ENCODE assay signal across 17 cellular contexts in genomic region chr16:89577055-89577759, GRCh38. TPM values are rescaled to one million over a fixed set of nuclear protein-coding genes. Genes with fewer than 3 reads are reported as not detected.
A peak's percentile ranks its signal among the peaks of the same experiment; 100 is the strongest.
DNase-seq lines count a peak whose midpoint lies in the region; ATAC-seq and TF ChIP-seq lines count a peak whose summit lies in the region.
"Had no signal": no experiment of that assay in that cellular context is flagged by ENCODE, and none has a peak within 500 bp of the region (broad histone marks: within the 10 kb centered on the region; RNA-seq: fewer than 3 reads in every experiment).

No MANE protein-coding gene starts in this region.

- no peak overlapping the region for H3K9ac ChIP-seq in PC-3 (ENCODE audit: low read length)

- ATAC-seq in natural killer cell treated with Interleukin-12 subunit alpha and Interleukin-12 subunit beta and Interleukin-15 and Interleukin-18, amount 100 ng/mL, for 72 hours: peak in 1 of 2 donors; percentile 4
- no peak for ATAC-seq in natural killer cell
- ATAC-seq in PC-3: no peak
- no peak for ATAC-seq in stimulated activated effector memory CD8-positive, alpha-beta T cell treated with anti-CD3 and anti-CD28 coated beads, Interleukin-12 subunit alpha, Interleukin-12 subunit beta, amount 100 ng/mL, for 72 hours
- ATAC-seq: body of pancreas, right cardiac atrium had no signal

- H3F3A ChIP-seq in PC-3 (ENCODE audit: low read length, unreplicated experiment): peaks cover 6% of the 10 kb centered on the region

- peaks cover 1 to 13% of the 10 kb centered on the region in 2 donors for H3K27me3 Mint-ChIP-seq in natural killer cell treated with Interleukin-12 subunit alpha and Interleukin-12 subunit beta and Interleukin-15 and Interleukin-18, amount 100 ng/mL, for 72 hours
- H3K27me3 Mint-ChIP-seq in natural killer cell (ENCODE audit: low read depth in 2 of 2): peaks cover 17 to 19% of the 10 kb centered on the region in 2 donors

- no peak overlapping the region for H3K27ac Mint-ChIP-seq in natural killer cell treated with Interleukin-12 subunit alpha and Interleukin-12 subunit beta and Interleukin-15 and Interleukin-18, amount 100 ng/mL, for 72 hours
- H3K27ac Mint-ChIP-seq in natural killer cell: no peak overlapping the region
- no peak overlapping the region for H3K27ac Mint-ChIP-seq in stimulated activated effector memory CD8-positive, alpha-beta T cell treated with anti-CD3 and anti-CD28 coated beads, Interleukin-12 subunit alpha, Interleukin-12 subunit beta, amount 100 ng/mL, for 72 hours
- H3K27ac Mint-ChIP-seq: IgD-negative memory B cell had no signal

- peak overlapping the region; percentile 82 for H3K4me2 ChIP-seq in PC-3 (ENCODE audit: low read length)

- H3K36me3 ChIP-seq in PC-3 (ENCODE audit: low read depth, low read length) (peaks cover 6% of the 10 kb centered on the region), SJCRH30 (no peaks in the 10 kb centered on the region)
- H3K36me3 ChIP-seq: esophagus squamous epithelium, WERI-Rb-1 had no signal

- no peak overlapping the region for H2AFZ ChIP-seq in PC-3 (ENCODE audit: low read length)

- no peaks in the 10 kb centered on the region for H3K27me3 ChIP-seq in PC-3 (ENCODE audit: low read length)
- H3K27me3 ChIP-seq in SJCRH30: no peaks in the 10 kb centered on the region
- H3K27me3 ChIP-seq: testis had no signal

- no peaks in the 10 kb centered on the region for H3K4me1 Mint-ChIP-seq in natural killer cell treated with Interleukin-12 subunit alpha and Interleukin-12 subunit beta and Interleukin-15 and Interleukin-18, amount 100 ng/mL, for 72 hours (ENCODE audit: low read depth in 2 of 2)
- H3K4me1 Mint-ChIP-seq in natural killer cell: peaks cover 0 to under 1% of the 10 kb centered on the region in 2 donors
- H3K4me1 Mint-ChIP-seq in stimulated activated effector memory CD8-positive, alpha-beta T cell treated with anti-CD3 and anti-CD28 coated beads, Interleukin-12 subunit alpha, Interleukin-12 subunit beta, amount 100 ng/mL, for 72 hours: peaks cover under 1% of the 10 kb centered on the region

- H3K4me1 ChIP-seq in PC-3 (ENCODE audit: insufficient read depth, low read length): peaks cover 19% of the 10 kb centered on the region
- peaks cover 21% of the 10 kb centered on the region for H3K4me1 ChIP-seq in SJCRH30

- CTCF ChIA-PET in PC-3 (lab: Charles Lee): no interaction called here

- peaks cover 17% of the 10 kb centered on the region for H3K79me2 ChIP-seq in PC-3 (ENCODE audit: low read length)

- H3K4me3 Mint-ChIP-seq in natural killer cell treated with Interleukin-12 subunit alpha and Interleukin-12 subunit beta and Interleukin-15 and Interleukin-18, amount 100 ng/mL, for 72 hours: peak overlapping the region; percentile 25
- H3K4me3 Mint-ChIP-seq in natural killer cell: no peak overlapping the region
- peak overlapping the region; percentile 16 for H3K4me3 Mint-ChIP-seq in stimulated activated effector memory CD8-positive, alpha-beta T cell treated with anti-CD3 and anti-CD28 coated beads, Interleukin-12 subunit alpha, Interleukin-12 subunit beta, amount 100 ng/mL, for 72 hours

- TF ChIP-seq CTCF in natural killer cell (IDR thresholded peaks at IDR 0.05): no peak
- TF ChIP-seq CTCF in PC-3 (conservative IDR thresholded peaks at IDR 0.05; ENCODE audit: low read depth, low read length): no peak
- TF ChIP-seq CTCF in choroid plexus epithelial cell (conservative IDR thresholded peaks at IDR 0.05; ENCODE audit: low read depth, low read length): no peak

- intact Hi-C loops in natural killer cell (cut with micrococcal nuclease) (no loop called here), PC-3 (cut with micrococcal nuclease) (no loop called here)

- H3K9me3 Mint-ChIP-seq in natural killer cell treated with Interleukin-12 subunit alpha and Interleukin-12 subunit beta and Interleukin-15 and Interleukin-18, amount 100 ng/mL, for 72 hours: no peaks in the 10 kb centered on the region
- no peaks in the 10 kb centered on the region for H3K9me3 Mint-ChIP-seq in natural killer cell
- no peaks in the 10 kb centered on the region for H3K9me3 Mint-ChIP-seq in stimulated activated effector memory CD8-positive, alpha-beta T cell treated with anti-CD3 and anti-CD28 coated beads, Interleukin-12 subunit alpha, Interleukin-12 subunit beta, amount 100 ng/mL, for 72 hours
- H3K9me3 Mint-ChIP-seq: IgD-negative memory B cell had no signal

- no TSS peak for BruUV-seq in PC-3 (replicated peaks; lab: Mats Ljungman, UMichigan)

- H3K36me3 Mint-ChIP-seq in natural killer cell treated with Interleukin-12 subunit alpha and Interleukin-12 subunit beta and Interleukin-15 and Interleukin-18, amount 100 ng/mL, for 72 hours: no peaks in the 10 kb centered on the region
- H3K36me3 Mint-ChIP-seq in natural killer cell: no peaks in the 10 kb centered on the region
- H3K36me3 Mint-ChIP-seq in stimulated activated effector memory CD8-positive, alpha-beta T cell treated with anti-CD3 and anti-CD28 coated beads, Interleukin-12 subunit alpha, Interleukin-12 subunit beta, amount 100 ng/mL, for 72 hours: no peaks in the 10 kb centered on the region
- H3K36me3 Mint-ChIP-seq: IgD-negative memory B cell had no signal

- POLR2A ChIA-PET in PC-3 (lab: Charles Lee; ENCODE audit: unreplicated experiment): no interaction called here

- no peaks in the 10 kb centered on the region for H4K20me1 ChIP-seq in PC-3 (ENCODE audit: low read length)

- H3K27ac ChIP-seq in PC-3 (ENCODE audit: low read length): no peak overlapping the region
- no peak overlapping the region for H3K27ac ChIP-seq in SJCRH30
- H3K27ac ChIP-seq: body of pancreas, esophagus squamous epithelium, testis, WERI-Rb-1 had no signal

- DNase-seq in natural killer cell treated with Interleukin-12 subunit alpha and Interleukin-12 subunit beta and Interleukin-15 and Interleukin-18, amount 100 ng/mL, for 72 hours (ENCODE audit: low spot score): no peak
- DNase-seq in natural killer cell: no peak
- no peak for DNase-seq in PC-3
- DNase-seq in choroid plexus epithelial cell (ENCODE audit: low read depth): peak; percentile 36
- DNase-seq in stimulated activated effector memory CD8-positive, alpha-beta T cell treated with anti-CD3 and anti-CD28 coated beads, Interleukin-12 subunit alpha, Interleukin-12 subunit beta, amount 100 ng/mL, for 72 hours (ENCODE audit: low spot score in 2 of 2): no peak
- DNase-seq in SJCRH30: no peak
- DNase-seq in NCI-H2029 treated with DMSO at 0.1 percent for 48 hours (lab: John Stamatoyannopoulos, UW): no peak
- no peak for DNase-seq in HuH-7 (ENCODE audit: low spot score)
- DNase-seq: activated naive CD4-positive, alpha-beta T cell; body of pancreas; DMS153; esophagus squamous epithelium; NCI-H82; right cardiac atrium; testis; WERI-Rb-1 had no signal

- peak overlapping the region; percentile 72; the same call in 1 of the 2 replicates for H3K4me3 ChIP-seq in PC-3 (ENCODE audit: low read length)
- H3K4me3 ChIP-seq in choroid plexus epithelial cell (ENCODE audit: low read depth, low read length): peak overlapping the region; percentile 71
- no peak overlapping the region for H3K4me3 ChIP-seq in SJCRH30
- H3K4me3 ChIP-seq: body of pancreas had no signal

- H3K9me3 ChIP-seq in PC-3 (ENCODE audit: low read length) (no peaks in the 10 kb centered on the region), SJCRH30 (replicated peaks) (no peaks in the 10 kb centered on the region; the same call in 1 of the 2 replicates)
- H3K9me3 ChIP-seq: body of pancreas, esophagus squamous epithelium, testis had no signal

- H3K9me2 ChIP-seq in PC-3 (replicated peaks; ENCODE audit: low read length): no peaks in the 10 kb centered on the region

RNA-seq across cellular contexts. Expression of gene CPNE7, which starts 1.6 kb away (rescaled TPM):
- total RNA-seq in natural killer cell treated with Interleukin-12 subunit alpha and Interleukin-12 subunit beta and Interleukin-15 and Interleukin-18, amount 100 ng/mL, for 72 hours: 1 to 10 TPM in 1 of 2 donors, under 1 TPM in 1; 0.81 to 4.2 TPM
- total RNA-seq in natural killer cell (1 to 10 TPM; 1.1 to 1.8 (median 1.2) TPM), PC-3 (2014; rRNA removed) (29.7 and 49.2 TPM in 2 replicates)
- not detected in 2 replicates for total RNA-seq in SJCRH30 (2014; rRNA removed; shearing (Covaris generic))
- total RNA-seq: right cardiac atrium had no signal

RNA-seq across cellular contexts. Expression of gene RPL13, which starts 16.7 kb away (rescaled TPM):
- 1,000 to 10,000 TPM; 1,294 to 1,944 TPM for total RNA-seq in natural killer cell treated with Interleukin-12 subunit alpha and Interleukin-12 subunit beta and Interleukin-15 and Interleukin-18, amount 100 ng/mL, for 72 hours
- total RNA-seq in natural killer cell (1,000 to 10,000 TPM; 1,286 to 1,549 (median 1,294) TPM), PC-3 (2014; rRNA removed) (3,236 and 3,323 TPM in 2 replicates)
- 5,665 and 6,596 TPM in 2 replicates for total RNA-seq in SJCRH30 (2014; rRNA removed; shearing (Covaris generic))

RNA-seq across cellular contexts. Expression of gene DPEP1, which starts 36.2 kb away (rescaled TPM):
- total RNA-seq in natural killer cell treated with Interleukin-12 subunit alpha and Interleukin-12 subunit beta and Interleukin-15 and Interleukin-18, amount 100 ng/mL, for 72 hours: not detected
- total RNA-seq in natural killer cell (not detected), PC-3 (2014; rRNA removed) (0.23 TPM in 1 of 2 replicates, not detected in the other)
- 1.6 and 1.7 TPM in 2 replicates for total RNA-seq in SJCRH30 (2014; rRNA removed; shearing (Covaris generic))
